In the genomic region with DNA sequence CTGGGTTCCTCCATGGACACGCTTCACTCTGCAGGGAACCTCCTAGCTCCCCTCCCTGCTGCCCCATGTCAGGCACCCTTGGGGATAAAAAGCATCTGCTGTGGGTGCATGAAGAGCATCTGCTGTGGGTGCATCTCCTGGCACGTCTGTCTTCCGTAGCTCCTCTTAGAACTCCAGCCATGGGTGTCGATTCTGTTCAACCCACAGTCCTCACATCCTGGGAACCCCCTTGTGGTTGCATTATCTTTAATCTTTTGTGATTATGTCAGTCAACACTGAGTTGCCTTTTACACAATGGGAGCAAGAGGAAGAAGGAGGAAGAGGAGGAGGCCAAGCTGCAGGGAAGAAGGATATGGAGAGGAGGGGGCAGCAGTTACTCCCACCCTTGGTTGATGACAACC, we compare ENCODE assay signal across 1 cellular context.
TF ChIP-seq lines count a peak whose summit lies in the region.

No MANE protein-coding gene starts in this region.

TF ChIP-seq in GM12878, 131 proteins besides CTCF, POLR2A, EP300 and RAD21 (continues in another document):
- TF ChIP-seq RCOR1 (conservative IDR thresholded peaks at IDR 0.05; ENCODE audit: low read depth, low read length) = no peak
- no peak for TF ChIP-seq EGR1 (IDR thresholded peaks at IDR 0.05; ENCODE audit: borderline replicate concordance in 1 of 2, low read depth in 2 of 2, low read length in 2 of 2)
- TF ChIP-seq PML (IDR thresholded peaks at IDR 0.05; ENCODE audit: low read length) = no peak
- TF ChIP-seq, protein P1, sequence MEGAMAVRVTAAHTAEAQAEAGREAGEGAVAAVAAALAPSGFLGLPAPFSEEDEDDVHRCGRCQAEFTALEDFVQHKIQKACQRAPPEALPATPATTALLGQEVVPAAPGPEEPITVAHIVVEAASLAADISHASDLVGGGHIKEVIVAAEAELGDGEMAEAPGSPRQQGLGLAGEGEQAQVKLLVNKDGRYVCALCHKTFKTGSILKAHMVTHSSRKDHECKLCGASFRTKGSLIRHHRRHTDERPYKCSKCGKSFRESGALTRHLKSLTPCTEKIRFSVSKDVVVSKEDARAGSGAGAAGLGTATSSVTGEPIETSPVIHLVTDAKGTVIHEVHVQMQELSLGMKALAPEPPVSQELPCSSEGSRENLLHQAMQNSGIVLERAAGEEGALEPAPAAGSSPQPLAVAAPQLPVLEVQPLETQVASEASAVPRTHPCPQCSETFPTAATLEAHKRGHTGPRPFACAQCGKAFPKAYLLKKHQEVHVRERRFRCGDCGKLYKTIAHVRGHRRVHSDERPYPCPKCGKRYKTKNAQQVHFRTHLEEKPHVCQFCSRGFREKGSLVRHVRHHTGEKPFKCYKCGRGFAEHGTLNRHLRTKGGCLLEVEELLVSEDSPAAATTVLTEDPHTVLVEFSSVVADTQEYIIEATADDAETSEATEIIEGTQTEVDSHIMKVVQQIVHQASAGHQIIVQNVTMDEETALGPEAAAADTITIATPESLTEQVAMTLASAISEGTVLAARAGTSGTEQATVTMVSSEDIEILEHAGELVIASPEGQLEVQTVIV (IDR thresholded peaks at IDR 0.05; ENCODE audit: borderline replicate concordance, partially characterized antibody) = no peak
- TF ChIP-seq CBX3 (IDR thresholded peaks at IDR 0.05; ENCODE audit: borderline replicate concordance, low read depth) = no peak
- no peak for TF ChIP-seq ZZZ3 (IDR thresholded peaks at IDR 0.05; ENCODE audit: control insufficient read depth, insufficient read length, low read depth)
- TF ChIP-seq NRF1 (conservative IDR thresholded peaks at IDR 0.05; ENCODE audit: low read depth, low read length) = no peak
- no peak for TF ChIP-seq MYC (IDR thresholded peaks at IDR 0.05; ENCODE audit: insufficient read depth, insufficient read length, insufficient replicate concordance, low read length, severe bottlenecking)
- no peak for TF ChIP-seq LARP7 (IDR thresholded peaks at IDR 0.05)
- no peak for TF ChIP-seq ZNF217 (IDR thresholded peaks at IDR 0.05)
- TF ChIP-seq, protein P2, sequence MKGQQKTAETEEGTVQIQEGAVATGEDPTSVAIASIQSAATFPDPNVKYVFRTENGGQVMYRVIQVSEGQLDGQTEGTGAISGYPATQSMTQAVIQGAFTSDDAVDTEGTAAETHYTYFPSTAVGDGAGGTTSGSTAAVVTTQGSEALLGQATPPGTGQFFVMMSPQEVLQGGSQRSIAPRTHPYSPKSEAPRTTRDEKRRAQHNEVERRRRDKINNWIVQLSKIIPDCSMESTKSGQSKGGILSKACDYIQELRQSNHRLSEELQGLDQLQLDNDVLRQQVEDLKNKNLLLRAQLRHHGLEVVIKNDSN (IDR thresholded peaks at IDR 0.05; ENCODE audit: borderline replicate concordance, extremely low read length, insufficient read depth, low read depth, low read length) = no peak
- TF ChIP-seq GABPA (IDR thresholded peaks at IDR 0.05; ENCODE audit: low read depth) = no peak
- no peak for TF ChIP-seq JUND (IDR thresholded peaks at IDR 0.05; ENCODE audit: low read depth, low read length)
- TF ChIP-seq, protein P3, sequence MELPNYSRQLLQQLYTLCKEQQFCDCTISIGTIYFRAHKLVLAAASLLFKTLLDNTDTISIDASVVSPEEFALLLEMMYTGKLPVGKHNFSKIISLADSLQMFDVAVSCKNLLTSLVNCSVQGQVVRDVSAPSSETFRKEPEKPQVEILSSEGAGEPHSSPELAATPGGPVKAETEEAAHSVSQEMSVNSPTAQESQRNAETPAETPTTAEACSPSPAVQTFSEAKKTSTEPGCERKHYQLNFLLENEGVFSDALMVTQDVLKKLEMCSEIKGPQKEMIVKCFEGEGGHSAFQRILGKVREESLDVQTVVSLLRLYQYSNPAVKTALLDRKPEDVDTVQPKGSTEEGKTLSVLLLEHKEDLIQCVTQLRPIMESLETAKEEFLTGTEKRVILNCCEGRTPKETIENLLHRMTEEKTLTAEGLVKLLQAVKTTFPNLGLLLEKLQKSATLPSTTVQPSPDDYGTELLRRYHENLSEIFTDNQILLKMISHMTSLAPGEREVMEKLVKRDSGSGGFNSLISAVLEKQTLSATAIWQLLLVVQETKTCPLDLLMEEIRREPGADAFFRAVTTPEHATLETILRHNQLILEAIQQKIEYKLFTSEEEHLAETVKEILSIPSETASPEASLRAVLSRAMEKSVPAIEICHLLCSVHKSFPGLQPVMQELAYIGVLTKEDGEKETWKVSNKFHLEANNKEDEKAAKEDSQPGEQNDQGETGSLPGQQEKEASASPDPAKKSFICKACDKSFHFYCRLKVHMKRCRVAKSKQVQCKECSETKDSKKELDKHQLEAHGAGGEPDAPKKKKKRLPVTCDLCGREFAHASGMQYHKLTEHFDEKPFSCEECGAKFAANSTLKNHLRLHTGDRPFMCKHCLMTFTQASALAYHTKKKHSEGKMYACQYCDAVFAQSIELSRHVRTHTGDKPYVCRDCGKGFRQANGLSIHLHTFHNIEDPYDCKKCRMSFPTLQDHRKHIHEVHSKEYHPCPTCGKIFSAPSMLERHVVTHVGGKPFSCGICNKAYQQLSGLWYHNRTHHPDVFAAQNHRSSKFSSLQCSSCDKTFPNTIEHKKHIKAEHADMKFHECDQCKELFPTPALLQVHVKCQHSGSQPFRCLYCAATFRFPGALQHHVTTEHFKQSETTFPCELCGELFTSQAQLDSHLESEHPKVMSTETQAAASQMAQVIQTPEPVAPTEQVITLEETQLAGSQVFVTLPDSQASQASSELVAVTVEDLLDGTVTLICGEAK (IDR thresholded peaks at IDR 0.05; ENCODE audit: borderline replicate concordance) = no peak
- TF ChIP-seq, protein P4, sequence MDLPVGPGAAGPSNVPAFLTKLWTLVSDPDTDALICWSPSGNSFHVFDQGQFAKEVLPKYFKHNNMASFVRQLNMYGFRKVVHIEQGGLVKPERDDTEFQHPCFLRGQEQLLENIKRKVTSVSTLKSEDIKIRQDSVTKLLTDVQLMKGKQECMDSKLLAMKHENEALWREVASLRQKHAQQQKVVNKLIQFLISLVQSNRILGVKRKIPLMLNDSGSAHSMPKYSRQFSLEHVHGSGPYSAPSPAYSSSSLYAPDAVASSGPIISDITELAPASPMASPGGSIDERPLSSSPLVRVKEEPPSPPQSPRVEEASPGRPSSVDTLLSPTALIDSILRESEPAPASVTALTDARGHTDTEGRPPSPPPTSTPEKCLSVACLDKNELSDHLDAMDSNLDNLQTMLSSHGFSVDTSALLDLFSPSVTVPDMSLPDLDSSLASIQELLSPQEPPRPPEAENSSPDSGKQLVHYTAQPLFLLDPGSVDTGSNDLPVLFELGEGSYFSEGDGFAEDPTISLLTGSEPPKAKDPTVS (IDR thresholded peaks at IDR 0.05; ENCODE audit: low read depth, low read length) = no peak
- TF ChIP-seq SIX5 (IDR thresholded peaks at IDR 0.05; ENCODE audit: low read depth, low read length, severe bottlenecking) = no peak
- no peak for TF ChIP-seq YY1 (IDR thresholded peaks at IDR 0.05; ENCODE audit: low read depth, low read length)
- TF ChIP-seq, protein P5, sequence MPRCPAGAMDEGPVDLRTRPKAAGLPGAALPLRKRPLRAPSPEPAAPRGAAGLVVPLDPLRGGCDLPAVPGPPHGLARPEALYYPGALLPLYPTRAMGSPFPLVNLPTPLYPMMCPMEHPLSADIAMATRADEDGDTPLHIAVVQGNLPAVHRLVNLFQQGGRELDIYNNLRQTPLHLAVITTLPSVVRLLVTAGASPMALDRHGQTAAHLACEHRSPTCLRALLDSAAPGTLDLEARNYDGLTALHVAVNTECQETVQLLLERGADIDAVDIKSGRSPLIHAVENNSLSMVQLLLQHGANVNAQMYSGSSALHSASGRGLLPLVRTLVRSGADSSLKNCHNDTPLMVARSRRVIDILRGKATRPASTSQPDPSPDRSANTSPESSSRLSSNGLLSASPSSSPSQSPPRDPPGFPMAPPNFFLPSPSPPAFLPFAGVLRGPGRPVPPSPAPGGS (IDR thresholded peaks at IDR 0.05; ENCODE audit: borderline replicate concordance, insufficient read depth, low read depth, low read length, poor library complexity, severe bottlenecking) = no peak
- TF ChIP-seq CREM (IDR thresholded peaks at IDR 0.05; ENCODE audit: low read depth) = peak; percentile 40; the same call in 1 of the 2 replicates
- no peak for TF ChIP-seq SMC3 (IDR thresholded peaks at IDR 0.05; ENCODE audit: borderline replicate concordance, low read length)
- TF ChIP-seq, protein P6, sequence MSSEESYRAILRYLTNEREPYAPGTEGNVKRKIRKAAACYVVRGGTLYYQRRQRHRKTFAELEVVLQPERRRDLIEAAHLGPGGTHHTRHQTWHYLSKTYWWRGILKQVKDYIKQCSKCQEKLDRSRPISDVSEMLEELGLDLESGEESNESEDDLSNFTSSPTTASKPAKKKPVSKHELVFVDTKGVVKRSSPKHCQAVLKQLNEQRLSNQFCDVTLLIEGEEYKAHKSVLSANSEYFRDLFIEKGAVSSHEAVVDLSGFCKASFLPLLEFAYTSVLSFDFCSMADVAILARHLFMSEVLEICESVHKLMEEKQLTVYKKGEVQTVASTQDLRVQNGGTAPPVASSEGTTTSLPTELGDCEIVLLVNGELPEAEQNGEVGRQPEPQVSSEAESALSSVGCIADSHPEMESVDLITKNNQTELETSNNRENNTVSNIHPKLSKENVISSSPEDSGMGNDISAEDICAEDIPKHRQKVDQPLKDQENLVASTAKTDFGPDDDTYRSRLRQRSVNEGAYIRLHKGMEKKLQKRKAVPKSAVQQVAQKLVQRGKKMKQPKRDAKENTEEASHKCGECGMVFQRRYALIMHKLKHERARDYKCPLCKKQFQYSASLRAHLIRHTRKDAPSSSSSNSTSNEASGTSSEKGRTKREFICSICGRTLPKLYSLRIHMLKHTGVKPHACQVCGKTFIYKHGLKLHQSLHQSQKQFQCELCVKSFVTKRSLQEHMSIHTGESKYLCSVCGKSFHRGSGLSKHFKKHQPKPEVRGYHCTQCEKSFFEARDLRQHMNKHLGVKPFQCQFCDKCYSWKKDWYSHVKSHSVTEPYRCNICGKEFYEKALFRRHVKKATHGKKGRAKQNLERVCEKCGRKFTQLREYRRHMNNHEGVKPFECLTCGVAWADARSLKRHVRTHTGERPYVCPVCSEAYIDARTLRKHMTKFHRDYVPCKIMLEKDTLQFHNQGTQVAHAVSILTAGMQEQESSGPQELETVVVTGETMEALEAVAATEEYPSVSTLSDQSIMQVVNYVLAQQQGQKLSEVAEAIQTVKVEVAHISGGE (CRISPR knock-in tag; IDR thresholded peaks at IDR 0.05) = no peak
- no peak for TF ChIP-seq NFXL1 (IDR thresholded peaks at IDR 0.05; ENCODE audit: borderline replicate concordance)
- TF ChIP-seq, protein P7, sequence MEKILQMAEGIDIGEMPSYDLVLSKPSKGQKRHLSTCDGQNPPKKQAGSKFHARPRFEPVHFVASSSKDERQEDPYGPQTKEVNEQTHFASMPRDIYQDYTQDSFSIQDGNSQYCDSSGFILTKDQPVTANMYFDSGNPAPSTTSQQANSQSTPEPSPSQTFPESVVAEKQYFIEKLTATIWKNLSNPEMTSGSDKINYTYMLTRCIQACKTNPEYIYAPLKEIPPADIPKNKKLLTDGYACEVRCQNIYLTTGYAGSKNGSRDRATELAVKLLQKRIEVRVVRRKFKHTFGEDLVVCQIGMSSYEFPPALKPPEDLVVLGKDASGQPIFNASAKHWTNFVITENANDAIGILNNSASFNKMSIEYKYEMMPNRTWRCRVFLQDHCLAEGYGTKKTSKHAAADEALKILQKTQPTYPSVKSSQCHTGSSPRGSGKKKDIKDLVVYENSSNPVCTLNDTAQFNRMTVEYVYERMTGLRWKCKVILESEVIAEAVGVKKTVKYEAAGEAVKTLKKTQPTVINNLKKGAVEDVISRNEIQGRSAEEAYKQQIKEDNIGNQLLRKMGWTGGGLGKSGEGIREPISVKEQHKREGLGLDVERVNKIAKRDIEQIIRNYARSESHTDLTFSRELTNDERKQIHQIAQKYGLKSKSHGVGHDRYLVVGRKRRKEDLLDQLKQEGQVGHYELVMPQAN (conservative IDR thresholded peaks at IDR 0.05) = no peak
- TF ChIP-seq SRF (IDR thresholded peaks at IDR 0.05; ENCODE audit: low read depth in 2 of 2, low read length in 2 of 2) = no peak
- TF ChIP-seq RELA (IDR thresholded peaks at IDR 0.05; ENCODE audit: borderline replicate concordance, partially characterized antibody) = no peak
- no peak for TF ChIP-seq ASH2L (IDR thresholded peaks at IDR 0.05; ENCODE audit: borderline replicate concordance, low read depth)
- TF ChIP-seq, protein P8, sequence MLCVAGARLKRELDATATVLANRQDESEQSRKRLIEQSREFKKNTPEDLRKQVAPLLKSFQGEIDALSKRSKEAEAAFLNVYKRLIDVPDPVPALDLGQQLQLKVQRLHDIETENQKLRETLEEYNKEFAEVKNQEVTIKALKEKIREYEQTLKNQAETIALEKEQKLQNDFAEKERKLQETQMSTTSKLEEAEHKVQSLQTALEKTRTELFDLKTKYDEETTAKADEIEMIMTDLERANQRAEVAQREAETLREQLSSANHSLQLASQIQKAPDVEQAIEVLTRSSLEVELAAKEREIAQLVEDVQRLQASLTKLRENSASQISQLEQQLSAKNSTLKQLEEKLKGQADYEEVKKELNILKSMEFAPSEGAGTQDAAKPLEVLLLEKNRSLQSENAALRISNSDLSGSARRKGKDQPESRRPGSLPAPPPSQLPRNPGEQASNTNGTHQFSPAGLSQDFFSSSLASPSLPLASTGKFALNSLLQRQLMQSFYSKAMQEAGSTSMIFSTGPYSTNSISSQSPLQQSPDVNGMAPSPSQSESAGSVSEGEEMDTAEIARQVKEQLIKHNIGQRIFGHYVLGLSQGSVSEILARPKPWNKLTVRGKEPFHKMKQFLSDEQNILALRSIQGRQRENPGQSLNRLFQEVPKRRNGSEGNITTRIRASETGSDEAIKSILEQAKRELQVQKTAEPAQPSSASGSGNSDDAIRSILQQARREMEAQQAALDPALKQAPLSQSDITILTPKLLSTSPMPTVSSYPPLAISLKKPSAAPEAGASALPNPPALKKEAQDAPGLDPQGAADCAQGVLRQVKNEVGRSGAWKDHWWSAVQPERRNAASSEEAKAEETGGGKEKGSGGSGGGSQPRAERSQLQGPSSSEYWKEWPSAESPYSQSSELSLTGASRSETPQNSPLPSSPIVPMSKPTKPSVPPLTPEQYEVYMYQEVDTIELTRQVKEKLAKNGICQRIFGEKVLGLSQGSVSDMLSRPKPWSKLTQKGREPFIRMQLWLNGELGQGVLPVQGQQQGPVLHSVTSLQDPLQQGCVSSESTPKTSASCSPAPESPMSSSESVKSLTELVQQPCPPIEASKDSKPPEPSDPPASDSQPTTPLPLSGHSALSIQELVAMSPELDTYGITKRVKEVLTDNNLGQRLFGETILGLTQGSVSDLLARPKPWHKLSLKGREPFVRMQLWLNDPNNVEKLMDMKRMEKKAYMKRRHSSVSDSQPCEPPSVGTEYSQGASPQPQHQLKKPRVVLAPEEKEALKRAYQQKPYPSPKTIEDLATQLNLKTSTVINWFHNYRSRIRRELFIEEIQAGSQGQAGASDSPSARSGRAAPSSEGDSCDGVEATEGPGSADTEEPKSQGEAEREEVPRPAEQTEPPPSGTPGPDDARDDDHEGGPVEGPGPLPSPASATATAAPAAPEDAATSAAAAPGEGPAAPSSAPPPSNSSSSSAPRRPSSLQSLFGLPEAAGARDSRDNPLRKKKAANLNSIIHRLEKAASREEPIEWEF (IDR thresholded peaks at IDR 0.05; ENCODE audit: insufficient replicate concordance, low read depth, low read length) = no peak
- TF ChIP-seq RB1 (IDR thresholded peaks at IDR 0.05; ENCODE audit: borderline replicate concordance) = no peak
- TF ChIP-seq CHD1 (IDR thresholded peaks at IDR 0.05; ENCODE audit: low read depth, low read length) = no peak
- no peak for TF ChIP-seq ZSCAN29 (IDR thresholded peaks at IDR 0.05)
- TF ChIP-seq SMARCA5 (IDR thresholded peaks at IDR 0.05) = no peak
- TF ChIP-seq ZNF622 (IDR thresholded peaks at IDR 0.05) = no peak
- no peak for TF ChIP-seq SREBF1 (IDR thresholded peaks at IDR 0.05; ENCODE audit: low read length)
- TF ChIP-seq, protein P9, sequence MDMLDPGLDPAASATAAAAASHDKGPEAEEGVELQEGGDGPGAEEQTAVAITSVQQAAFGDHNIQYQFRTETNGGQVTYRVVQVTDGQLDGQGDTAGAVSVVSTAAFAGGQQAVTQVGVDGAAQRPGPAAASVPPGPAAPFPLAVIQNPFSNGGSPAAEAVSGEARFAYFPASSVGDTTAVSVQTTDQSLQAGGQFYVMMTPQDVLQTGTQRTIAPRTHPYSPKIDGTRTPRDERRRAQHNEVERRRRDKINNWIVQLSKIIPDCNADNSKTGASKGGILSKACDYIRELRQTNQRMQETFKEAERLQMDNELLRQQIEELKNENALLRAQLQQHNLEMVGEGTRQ (IDR thresholded peaks at IDR 0.05; ENCODE audit: borderline replicate concordance, low read depth, low read length) = no peak
